13 cellular contexts compared by ENCODE assay signal in genomic region chr22:41909290-41910049, GRCh38. TPM values are rescaled to one million over a fixed set of nuclear protein-coding genes. Genes with fewer than 3 reads are reported as not detected.
A peak's percentile ranks its signal among the peaks of the same experiment; 100 is the strongest.
DNase-seq lines count a peak whose midpoint lies in the region; ATAC-seq and TF ChIP-seq lines count a peak whose summit lies in the region.
"Had no signal": no experiment of that assay in that cellular context is flagged by ENCODE, and none has a peak within 500 bp of the region (broad histone marks: within the 10 kb centered on the region; RNA-seq: fewer than 3 reads in every experiment).

No MANE protein-coding gene starts in this region.

- H3K4me3 ChIP-seq in BLaER1 (peak overlapping the region; percentile 60), HUES6 (ENCODE audit: low read depth, low read length) (peak overlapping the region; percentile 40; the same call in 1 of the 2 replicates)

- ATAC-seq in esophagus mucosa (peak; percentile 1), GM18867 (IDR thresholded peaks at IDR 0.05; ENCODE audit: unreplicated experiment) (no peak), HG03039 (IDR thresholded peaks at IDR 0.05; ENCODE audit: unreplicated experiment) (no peak)
- no peak for ATAC-seq in activated CD4-positive, CD25-positive, alpha-beta regulatory T cell treated with anti-CD3 and anti-CD28 coated beads, Interleukin-2, amount 50 U/mL, for 24 hours

- no peak for DNase-seq in COR-L47 (lab: John Stamatoyannopoulos, UW)
- DNase-seq: activated effector memory CD4-positive, alpha-beta T cell treated with Interleukin-2 at 50 U/mL for 16 hours; left cardiac atrium; NCI-H446 treated with DMSO at 0.1 percent for 48 hours; stimulated activated CD4-positive, alpha-beta T cell treated with anti-CD3 and anti-CD28 coated beads, Interleukin-12 subunit alpha, Interleukin-12 subunit beta, amount 100 ng/mL, for 4 hours had no signal

- H3K9me3 ChIP-seq in BLaER1 (no peaks in the 10 kb centered on the region), HUES6 (ENCODE audit: control insufficient read depth, insufficient read depth, low read depth, low read length) (no peaks in the 10 kb centered on the region)

- TF ChIP-seq CTCF in nephron (IDR thresholded peaks at IDR 0.05; ENCODE audit: unreplicated experiment in 3 of 3), result no peak

- H3K9ac ChIP-seq in BLaER1 (no peak overlapping the region), HUES6 (ENCODE audit: low read length) (no peak overlapping the region)

- H3K4me1 Mint-ChIP-seq in nephron, result peaks cover 5% of the 10 kb centered on the region

- peaks cover 99% of the 10 kb centered on the region for H4K20me1 ChIP-seq in BLaER1

- H3K27me3 ChIP-seq in BLaER1 (peaks cover 73% of the 10 kb centered on the region), HUES6 (ENCODE audit: control insufficient read depth, insufficient read depth, low read length) (peaks cover 68% of the 10 kb centered on the region)

- H3K4me1 ChIP-seq in BLaER1 (peaks cover 48% of the 10 kb centered on the region), HUES6 (ENCODE audit: control insufficient read depth, insufficient read depth, low read length) (peaks cover 27% of the 10 kb centered on the region; the same call in 1 of the 2 replicates)

- H3K36me3 ChIP-seq in BLaER1 (peaks cover 37% of the 10 kb centered on the region), HUES6 (ENCODE audit: control insufficient read depth, insufficient read depth, low read length) (peaks cover 35% of the 10 kb centered on the region)

- H3K27ac Mint-ChIP-seq in nephron, result no peak overlapping the region

- peak overlapping the region; percentile 87 for H3K4me2 ChIP-seq in BLaER1

- peaks cover 62% of the 10 kb centered on the region for H3K27me3 Mint-ChIP-seq in nephron (ENCODE audit: low read depth)

- peaks cover 10% of the 10 kb centered on the region for H3K36me3 Mint-ChIP-seq in nephron (ENCODE audit: low read depth)

- H3K4me3 Mint-ChIP-seq in nephron, result peak overlapping the region; percentile 23 to 64 (median 46)

- H3K9me3 Mint-ChIP-seq in nephron, result no peaks in the 10 kb centered on the region

- no peak overlapping the region for H3K27ac ChIP-seq in BLaER1
- H3K27ac ChIP-seq in HUES6 (ENCODE audit: low read depth, low read length), result no peak overlapping the region

RNA-seq across cellular contexts. Expression of gene SHISA8, which starts 5.4 kb away (rescaled TPM):
- total RNA-seq in esophagus mucosa, result 0.16 TPM
- total RNA-seq: subcutaneous adipose tissue had no signal

RNA-seq across cellular contexts. Expression of gene TNFRSF13C, which starts 17.1 kb away (rescaled TPM):
- total RNA-seq in esophagus mucosa, result 1.00 TPM
- total RNA-seq: subcutaneous adipose tissue had no signal

RNA-seq across cellular contexts. Expression of gene CENPM, which starts 37.5 kb away (rescaled TPM):
- 10.6 TPM for total RNA-seq in esophagus mucosa

RNA-seq across cellular contexts. Expression of gene SEPTIN3, which starts 59.8 kb away (rescaled TPM):
- total RNA-seq in esophagus mucosa, result 0.24 TPM
